22 cellular contexts compared by ENCODE assay signal in the genomic region with DNA sequence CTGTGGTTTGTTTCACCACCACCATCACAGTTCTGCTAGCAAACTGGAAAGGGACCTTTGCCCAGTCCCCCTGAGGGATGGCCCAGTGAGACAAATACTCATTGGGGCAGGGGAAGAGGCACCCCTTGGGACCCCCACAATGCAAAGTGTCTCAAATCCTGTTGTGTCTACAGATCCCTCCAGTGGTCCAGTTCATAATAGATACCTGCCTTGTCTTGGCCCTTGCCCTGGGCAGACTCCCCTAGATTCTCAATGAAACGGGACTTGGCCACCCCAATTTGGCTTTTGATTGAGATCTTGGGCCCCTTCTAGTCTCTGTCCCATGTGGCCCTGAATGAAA.
"Had no signal": no experiment of that assay in that cellular context is flagged by ENCODE, and none has a peak within 500 bp of the region (broad histone marks: within the 10 kb centered on the region; RNA-seq: fewer than 3 reads in every experiment).

No MANE protein-coding gene starts in this region.

- H3K36me3 ChIP-seq: left ventricle myocardium inferior, neural progenitor cell, pancreas, right lobe of liver had no signal

- H3K9me3 ChIP-seq: left ventricle myocardium inferior, lower lobe of right lung, pancreas, right lobe of liver, thyroid gland had no signal

- H3K4me3 Mint-ChIP-seq: endodermal cell; memory B cell; natural killer cell treated with Interleukin-12 subunit alpha and Interleukin-12 subunit beta and Interleukin-15 and Interleukin-18, amount 100 ng/mL, for 72 hours; neural progenitor cell; stimulated activated naive B cell treated with anti-CD40 and anti-IgM and Interleukin-4, amounts not matched to agents 10 μg/mL and 1 μg/mL and 100 μg/mL, for 72 hours; stimulated activated naive CD8-positive, alpha-beta T cell treated with anti-CD3 and anti-CD28 coated beads, Interleukin-15, amount 100 ng/mL, for 72 hours had no signal

- H3K27ac ChIP-seq: foreskin keratinocyte, hepatocyte, left ventricle myocardium inferior, lower lobe of right lung, neural progenitor cell, pancreas, right lobe of liver, thyroid gland had no signal

- H3K27me3 Mint-ChIP-seq: progenitor cell of endocrine pancreas had no signal

- H3K4me1 ChIP-seq: neural progenitor cell, right lobe of liver had no signal

- H2AFZ ChIP-seq: hepatocyte, neural progenitor cell had no signal

- DNase-seq: dermis blood vessel endothelial cell; effector CD4-positive, alpha-beta T cell; endodermal cell; erythroblast; kidney; left cardiac atrium; left ventricle myocardium inferior; lower lobe of right lung; midbrain; right lobe of liver; stimulated activated CD4-positive, alpha-beta T cell treated with anti-CD3 and anti-CD28 coated beads, Interleukin-4, amount 100 ng/mL, for 4 hours; stimulated activated naive B cell treated with anti-CD40 and anti-IgM and Interleukin-4, amounts not matched to agents 10 μg/mL and 1 μg/mL and 100 μg/mL, for 72 hours; stimulated activated naive CD8-positive, alpha-beta T cell treated with anti-CD3 and anti-CD28 coated beads, Interleukin-15, amount 100 ng/mL, for 72 hours; substantia nigra; thyroid gland had no signal

- H3K4me3 ChIP-seq: hepatocyte, left ventricle myocardium inferior, lower lobe of right lung, neural progenitor cell, pancreas, right lobe of liver, thyroid gland had no signal

- H3K4me2 ChIP-seq: hepatocyte, neural progenitor cell had no signal

- H3K4me1 Mint-ChIP-seq: endodermal cell had no signal

- H3K9me3 Mint-ChIP-seq: endodermal cell; memory B cell; natural killer cell treated with Interleukin-12 subunit alpha and Interleukin-12 subunit beta and Interleukin-15 and Interleukin-18, amount 100 ng/mL, for 72 hours; neural progenitor cell; stimulated activated naive B cell treated with anti-CD40 and anti-IgM and Interleukin-4, amounts not matched to agents 10 μg/mL and 1 μg/mL and 100 μg/mL, for 72 hours; stimulated activated naive CD8-positive, alpha-beta T cell treated with anti-CD3 and anti-CD28 coated beads, Interleukin-15, amount 100 ng/mL, for 72 hours had no signal

- H3K27ac Mint-ChIP-seq: endodermal cell; memory B cell; natural killer cell treated with Interleukin-12 subunit alpha and Interleukin-12 subunit beta and Interleukin-15 and Interleukin-18, amount 100 ng/mL, for 72 hours; neural progenitor cell; progenitor cell of endocrine pancreas; stimulated activated naive B cell treated with anti-CD40 and anti-IgM and Interleukin-4, amounts not matched to agents 10 μg/mL and 1 μg/mL and 100 μg/mL, for 72 hours; stimulated activated naive CD8-positive, alpha-beta T cell treated with anti-CD3 and anti-CD28 coated beads, Interleukin-15, amount 100 ng/mL, for 72 hours had no signal

- ATAC-seq: lower lobe of right lung; natural killer cell treated with Interleukin-12 subunit alpha and Interleukin-12 subunit beta and Interleukin-15 and Interleukin-18, amount 100 ng/mL, for 72 hours; pancreas; right lobe of liver; stimulated activated naive B cell treated with anti-CD40 and anti-IgM and Interleukin-4, amounts not matched to agents 10 μg/mL and 1 μg/mL and 100 μg/mL, for 72 hours; stimulated activated naive CD8-positive, alpha-beta T cell treated with anti-CD3 and anti-CD28 coated beads, Interleukin-15, amount 100 ng/mL, for 72 hours had no signal

- H3K27me3 ChIP-seq: hepatocyte, neural progenitor cell, pancreas, right lobe of liver, thyroid gland had no signal

- H3K36me3 Mint-ChIP-seq: memory B cell; natural killer cell treated with Interleukin-12 subunit alpha and Interleukin-12 subunit beta and Interleukin-15 and Interleukin-18, amount 100 ng/mL, for 72 hours; neural progenitor cell; stimulated activated naive B cell treated with anti-CD40 and anti-IgM and Interleukin-4, amounts not matched to agents 10 μg/mL and 1 μg/mL and 100 μg/mL, for 72 hours had no signal

- H3K9ac ChIP-seq: neural progenitor cell had no signal
